Comparison of ENCODE assay signal across 1 cellular context in genomic region chr3:129624347-129625070, GRCh38.
TF ChIP-seq lines count a peak whose summit lies in the region.

No MANE protein-coding gene starts in this region.

TF ChIP-seq in H1, 55 proteins besides CTCF, POLR2A, EP300 and RAD21:
- TF ChIP-seq POU5F1 (IDR thresholded peaks at IDR 0.05; ENCODE audit: low read depth, low read length), result no peak
- TF ChIP-seq TCF12 (IDR thresholded peaks at IDR 0.05; ENCODE audit: low read depth, low read length), result no peak
- no peak for TF ChIP-seq RNF2 (IDR thresholded peaks at IDR 0.05; ENCODE audit: borderline replicate concordance, low read depth, low read length, missing control alignments, poor library complexity, severe bottlenecking)
- no peak for TF ChIP-seq EGR1 (IDR thresholded peaks at IDR 0.05; ENCODE audit: borderline replicate concordance, low read depth, low read length)
- TF ChIP-seq EZH2 (IDR thresholded peaks at IDR 0.05; ENCODE audit: low read depth, low read length, severe bottlenecking), result no peak
- TF ChIP-seq TAF1 (IDR thresholded peaks at IDR 0.05; ENCODE audit: low read depth, low read length), result no peak
- TF ChIP-seq RXRA (IDR thresholded peaks at IDR 0.05; ENCODE audit: insufficient read depth, low read depth, low read length), result no peak
- TF ChIP-seq GABPA (IDR thresholded peaks at IDR 0.05; ENCODE audit: borderline replicate concordance, insufficient read depth, low read length), result no peak
- TF ChIP-seq E2F6 (IDR thresholded peaks at IDR 0.05), result no peak
- TF ChIP-seq FOSL1 (IDR thresholded peaks at IDR 0.05; ENCODE audit: insufficient read depth, low read depth, low read length), result no peak
- TF ChIP-seq ZNF274 (IDR thresholded peaks at IDR 0.05; ENCODE audit: borderline replicate concordance, extremely low read depth, low read length), result no peak
- TF ChIP-seq CHD2 (IDR thresholded peaks at IDR 0.05; ENCODE audit: low read length), result no peak
- TF ChIP-seq SUZ12 (IDR thresholded peaks at IDR 0.05; ENCODE audit: low read length), result no peak
- no peak for TF ChIP-seq CHD7 (IDR thresholded peaks at IDR 0.05; ENCODE audit: insufficient replicate concordance, low read length)
- TF ChIP-seq RFX5 (IDR thresholded peaks at IDR 0.05; ENCODE audit: borderline replicate concordance, low read depth, low read length), result no peak
- no peak for TF ChIP-seq NANOG (IDR thresholded peaks at IDR 0.05; ENCODE audit: insufficient read depth, low read depth, low read length, poor library complexity, severe bottlenecking)
- TF ChIP-seq KDM4A (IDR thresholded peaks at IDR 0.05; ENCODE audit: low read depth, low read length, severe bottlenecking), result no peak
- TF ChIP-seq CBX5 (IDR thresholded peaks at IDR 0.05; ENCODE audit: low read depth, low read length), result no peak
- TF ChIP-seq CTBP2 (IDR thresholded peaks at IDR 0.05; ENCODE audit: borderline replicate concordance, insufficient read depth, insufficient read length, low read length), result no peak
TF ChIP-seq in H1: peak in this region for 0.
